Comparison of ENCODE assay signal across 1 cellular context in the genomic region with DNA sequence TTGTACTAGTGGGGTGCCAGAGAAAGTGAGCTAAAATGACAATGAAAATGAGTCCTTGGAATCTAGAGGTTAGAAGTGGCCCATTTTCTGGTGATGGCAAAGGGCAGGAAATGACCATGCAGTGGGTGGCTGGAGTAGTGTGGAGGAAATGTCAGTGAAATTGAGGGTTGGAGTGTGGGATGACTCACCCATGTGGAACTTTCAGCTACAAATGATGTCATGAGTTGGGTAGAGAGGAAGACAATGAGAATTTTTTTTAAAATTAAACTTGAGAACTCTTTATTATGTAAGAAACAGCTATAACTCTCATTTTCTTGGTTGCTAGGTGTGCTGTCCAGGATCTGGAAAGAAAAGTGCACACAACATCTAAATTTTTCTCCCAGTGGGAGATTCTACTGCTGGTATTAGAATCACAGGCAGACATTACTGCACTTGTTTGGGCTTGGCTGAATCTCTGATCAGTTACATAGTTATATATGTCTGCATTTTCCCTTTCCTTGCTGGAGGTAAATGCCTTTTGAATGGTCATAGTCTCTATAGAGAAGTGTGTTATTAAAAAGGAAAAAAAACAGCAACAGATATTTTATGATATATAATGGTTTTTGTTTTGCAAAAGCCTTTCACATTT.
A peak's percentile ranks its signal among the peaks of the same experiment; 100 is the strongest.
TF ChIP-seq lines count a peak whose summit lies in the region.

No MANE protein-coding gene starts in this region.

TF ChIP-seq in K562, 482 proteins besides CTCF, POLR2A, EP300 and RAD21 (continued from another document and continues in another):
- TF ChIP-seq, protein P1, sequence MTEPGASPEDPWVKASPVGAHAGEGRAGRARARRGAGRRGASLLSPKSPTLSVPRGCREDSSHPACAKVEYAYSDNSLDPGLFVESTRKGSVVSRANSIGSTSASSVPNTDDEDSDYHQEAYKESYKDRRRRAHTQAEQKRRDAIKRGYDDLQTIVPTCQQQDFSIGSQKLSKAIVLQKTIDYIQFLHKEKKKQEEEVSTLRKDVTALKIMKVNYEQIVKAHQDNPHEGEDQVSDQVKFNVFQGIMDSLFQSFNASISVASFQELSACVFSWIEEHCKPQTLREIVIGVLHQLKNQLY (CRISPR knock-in tag; conservative IDR thresholded peaks at IDR 0.05): no peak
- TF ChIP-seq ATF7 (IDR thresholded peaks at IDR 0.05) (peak; percentile 93), CEBPB (tag; IDR thresholded peaks at IDR 0.05) (no peak), ZNF23 (CRISPR knock-in tag; IDR thresholded peaks at IDR 0.05) (no peak), NEUROD1 (IDR thresholded peaks at IDR 0.05; ENCODE audit: borderline replicate concordance, low read depth, low read length, partially characterized antibody) (peak; percentile 26), ZNF764 (CRISPR knock-in tag; IDR thresholded peaks at IDR 0.05; ENCODE audit: low read depth) (no peak), CXXC5 (CRISPR knock-in tag; IDR thresholded peaks at IDR 0.05) (0 out of 2 replicates have a peak, but pooled peaks have one; percentile 10), ZNF12 (CRISPR knock-in tag; IDR thresholded peaks at IDR 0.05) (no peak), POU5F1 (IDR thresholded peaks at IDR 0.05; ENCODE audit: borderline replicate concordance, low read depth, low read length, partially characterized antibody) (no peak), ZNF324 (CRISPR knock-in tag; IDR thresholded peaks at IDR 0.05) (no peak), ZNF644 (tag; IDR thresholded peaks at IDR 0.05; ENCODE audit: low read depth) (no peak), PTTG1 (tag; IDR thresholded peaks at IDR 0.05; ENCODE audit: low read depth) (no peak), POLR2G (IDR thresholded peaks at IDR 0.05; ENCODE audit: low read depth, low read length) (no peak), NR4A1 (CRISPR knock-in tag; IDR thresholded peaks at IDR 0.05) (no peak), NR4A1 (tag; IDR thresholded peaks at IDR 0.05) (no peak), ZNF311 (CRISPR knock-in tag; IDR thresholded peaks at IDR 0.05) (peak; percentile 53), ZNF586 (CRISPR knock-in tag; conservative IDR thresholded peaks at IDR 0.05) (no peak), KDM1A (IDR thresholded peaks at IDR 0.05) (no peak), NUFIP1 (IDR thresholded peaks at IDR 0.05; ENCODE audit: partially characterized antibody) (no peak), NRF1 (conservative IDR thresholded peaks at IDR 0.05 in 1 of 2, IDR thresholded peaks at IDR 0.05 in 1 of 2) (no peak), CEBPG (CRISPR knock-in tag; IDR thresholded peaks at IDR 0.05) (no peak), CEBPG (tag; conservative IDR thresholded peaks at IDR 0.05 in 1 of 2, IDR thresholded peaks at IDR 0.05 in 1 of 2) (0 out of 4 replicates have a peak, but pooled peaks of 1 of the 2 experiments have one; percentile 19)
- TF ChIP-seq, protein P2, sequence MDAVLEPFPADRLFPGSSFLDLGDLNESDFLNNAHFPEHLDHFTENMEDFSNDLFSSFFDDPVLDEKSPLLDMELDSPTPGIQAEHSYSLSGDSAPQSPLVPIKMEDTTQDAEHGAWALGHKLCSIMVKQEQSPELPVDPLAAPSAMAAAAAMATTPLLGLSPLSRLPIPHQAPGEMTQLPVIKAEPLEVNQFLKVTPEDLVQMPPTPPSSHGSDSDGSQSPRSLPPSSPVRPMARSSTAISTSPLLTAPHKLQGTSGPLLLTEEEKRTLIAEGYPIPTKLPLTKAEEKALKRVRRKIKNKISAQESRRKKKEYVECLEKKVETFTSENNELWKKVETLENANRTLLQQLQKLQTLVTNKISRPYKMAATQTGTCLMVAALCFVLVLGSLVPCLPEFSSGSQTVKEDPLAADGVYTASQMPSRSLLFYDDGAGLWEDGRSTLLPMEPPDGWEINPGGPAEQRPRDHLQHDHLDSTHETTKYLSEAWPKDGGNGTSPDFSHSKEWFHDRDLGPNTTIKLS (IDR thresholded peaks at IDR 0.05; ENCODE audit: borderline replicate concordance, low read depth): no peak
- TF ChIP-seq, protein P3, sequence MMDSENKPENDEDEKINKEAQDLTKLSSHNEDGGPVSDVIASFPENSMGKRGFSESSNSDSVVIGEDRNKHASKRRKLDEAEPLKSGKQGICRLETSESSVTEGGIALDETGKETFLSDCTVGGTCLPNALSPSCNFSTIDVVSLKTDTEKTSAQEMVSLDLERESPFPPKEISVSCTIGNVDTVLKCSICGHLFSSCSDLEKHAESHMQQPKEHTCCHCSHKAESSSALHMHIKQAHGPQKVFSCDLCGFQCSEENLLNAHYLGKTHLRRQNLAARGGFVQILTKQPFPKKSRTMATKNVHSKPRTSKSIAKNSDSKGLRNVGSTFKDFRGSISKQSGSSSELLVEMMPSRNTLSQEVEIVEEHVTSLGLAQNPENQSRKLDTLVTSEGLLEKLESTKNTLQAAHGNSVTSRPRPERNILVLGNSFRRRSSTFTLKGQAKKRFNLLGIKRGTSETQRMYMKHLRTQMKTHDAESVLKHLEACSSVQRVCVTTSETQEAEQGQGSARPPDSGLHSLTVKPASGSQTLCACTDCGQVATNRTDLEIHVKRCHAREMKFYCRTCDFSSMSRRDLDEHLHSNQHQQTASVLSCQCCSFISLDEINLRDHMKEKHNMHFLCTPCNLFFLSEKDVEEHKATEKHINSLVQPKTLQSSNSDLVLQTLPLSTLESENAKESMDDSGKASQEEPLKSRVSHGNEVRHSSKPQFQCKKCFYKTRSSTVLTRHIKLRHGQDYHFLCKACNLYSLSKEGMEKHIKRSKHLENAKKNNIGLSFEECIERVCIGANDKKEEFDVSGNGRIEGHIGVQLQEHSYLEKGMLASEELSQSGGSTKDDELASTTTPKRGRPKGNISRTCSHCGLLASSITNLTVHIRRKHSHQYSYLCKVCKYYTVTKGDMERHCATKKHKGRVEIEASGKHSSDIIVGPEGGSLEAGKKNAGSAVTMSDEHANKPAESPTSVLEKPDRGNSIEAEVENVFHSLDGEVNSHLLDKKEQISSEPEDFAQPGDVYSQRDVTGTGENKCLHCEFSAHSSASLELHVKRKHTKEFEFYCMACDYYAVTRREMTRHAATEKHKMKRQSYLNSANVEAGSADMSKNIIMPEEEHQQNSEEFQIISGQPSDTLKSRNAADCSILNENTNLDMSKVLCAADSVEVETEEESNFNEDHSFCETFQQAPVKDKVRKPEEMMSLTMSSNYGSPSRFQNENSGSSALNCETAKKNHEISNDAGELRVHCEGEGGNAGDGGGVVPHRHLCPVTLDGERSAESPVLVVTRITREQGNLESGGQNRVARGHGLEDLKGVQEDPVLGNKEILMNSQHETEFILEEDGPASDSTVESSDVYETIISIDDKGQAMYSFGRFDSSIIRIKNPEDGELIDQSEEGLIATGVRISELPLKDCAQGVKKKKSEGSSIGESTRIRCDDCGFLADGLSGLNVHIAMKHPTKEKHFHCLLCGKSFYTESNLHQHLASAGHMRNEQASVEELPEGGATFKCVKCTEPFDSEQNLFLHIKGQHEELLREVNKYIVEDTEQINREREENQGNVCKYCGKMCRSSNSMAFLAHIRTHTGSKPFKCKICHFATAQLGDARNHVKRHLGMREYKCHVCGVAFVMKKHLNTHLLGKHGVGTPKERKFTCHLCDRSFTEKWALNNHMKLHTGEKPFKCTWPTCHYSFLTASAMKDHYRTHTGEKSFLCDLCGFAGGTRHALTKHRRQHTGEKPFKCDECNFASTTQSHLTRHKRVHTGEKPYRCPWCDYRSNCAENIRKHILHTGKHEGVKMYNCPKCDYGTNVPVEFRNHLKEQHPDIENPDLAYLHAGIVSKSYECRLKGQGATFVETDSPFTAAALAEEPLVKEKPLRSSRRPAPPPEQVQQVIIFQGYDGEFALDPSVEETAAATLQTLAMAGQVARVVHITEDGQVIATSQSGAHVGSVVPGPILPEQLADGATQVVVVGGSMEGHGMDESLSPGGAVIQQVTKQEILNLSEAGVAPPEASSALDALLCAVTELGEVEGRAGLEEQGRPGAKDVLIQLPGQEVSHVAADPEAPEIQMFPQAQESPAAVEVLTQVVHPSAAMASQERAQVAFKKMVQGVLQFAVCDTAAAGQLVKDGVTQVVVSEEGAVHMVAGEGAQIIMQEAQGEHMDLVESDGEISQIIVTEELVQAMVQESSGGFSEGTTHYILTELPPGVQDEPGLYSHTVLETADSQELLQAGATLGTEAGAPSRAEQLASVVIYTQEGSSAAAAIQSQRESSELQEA (IDR thresholded peaks at IDR 0.05; ENCODE audit: low read depth): no peak
- TF ChIP-seq, protein P4, sequence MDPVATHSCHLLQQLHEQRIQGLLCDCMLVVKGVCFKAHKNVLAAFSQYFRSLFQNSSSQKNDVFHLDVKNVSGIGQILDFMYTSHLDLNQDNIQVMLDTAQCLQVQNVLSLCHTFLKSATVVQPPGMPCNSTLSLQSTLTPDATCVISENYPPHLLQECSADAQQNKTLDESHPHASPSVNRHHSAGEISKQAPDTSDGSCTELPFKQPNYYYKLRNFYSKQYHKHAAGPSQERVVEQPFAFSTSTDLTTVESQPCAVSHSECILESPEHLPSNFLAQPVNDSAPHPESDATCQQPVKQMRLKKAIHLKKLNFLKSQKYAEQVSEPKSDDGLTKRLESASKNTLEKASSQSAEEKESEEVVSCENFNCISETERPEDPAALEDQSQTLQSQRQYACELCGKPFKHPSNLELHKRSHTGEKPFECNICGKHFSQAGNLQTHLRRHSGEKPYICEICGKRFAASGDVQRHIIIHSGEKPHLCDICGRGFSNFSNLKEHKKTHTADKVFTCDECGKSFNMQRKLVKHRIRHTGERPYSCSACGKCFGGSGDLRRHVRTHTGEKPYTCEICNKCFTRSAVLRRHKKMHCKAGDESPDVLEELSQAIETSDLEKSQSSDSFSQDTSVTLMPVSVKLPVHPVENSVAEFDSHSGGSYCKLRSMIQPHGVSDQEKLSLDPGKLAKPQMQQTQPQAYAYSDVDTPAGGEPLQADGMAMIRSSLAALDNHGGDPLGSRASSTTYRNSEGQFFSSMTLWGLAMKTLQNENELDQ (CRISPR knock-in tag; IDR thresholded peaks at IDR 0.05; ENCODE audit: borderline replicate concordance): no peak
- TF ChIP-seq, protein P5, sequence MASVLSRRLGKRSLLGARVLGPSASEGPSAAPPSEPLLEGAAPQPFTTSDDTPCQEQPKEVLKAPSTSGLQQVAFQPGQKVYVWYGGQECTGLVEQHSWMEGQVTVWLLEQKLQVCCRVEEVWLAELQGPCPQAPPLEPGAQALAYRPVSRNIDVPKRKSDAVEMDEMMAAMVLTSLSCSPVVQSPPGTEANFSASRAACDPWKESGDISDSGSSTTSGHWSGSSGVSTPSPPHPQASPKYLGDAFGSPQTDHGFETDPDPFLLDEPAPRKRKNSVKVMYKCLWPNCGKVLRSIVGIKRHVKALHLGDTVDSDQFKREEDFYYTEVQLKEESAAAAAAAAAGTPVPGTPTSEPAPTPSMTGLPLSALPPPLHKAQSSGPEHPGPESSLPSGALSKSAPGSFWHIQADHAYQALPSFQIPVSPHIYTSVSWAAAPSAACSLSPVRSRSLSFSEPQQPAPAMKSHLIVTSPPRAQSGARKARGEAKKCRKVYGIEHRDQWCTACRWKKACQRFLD (CRISPR knock-in tag; IDR thresholded peaks at IDR 0.05): peak; percentile 80; the same call in 1 of the 2 replicates
- TF ChIP-seq, protein P6, sequence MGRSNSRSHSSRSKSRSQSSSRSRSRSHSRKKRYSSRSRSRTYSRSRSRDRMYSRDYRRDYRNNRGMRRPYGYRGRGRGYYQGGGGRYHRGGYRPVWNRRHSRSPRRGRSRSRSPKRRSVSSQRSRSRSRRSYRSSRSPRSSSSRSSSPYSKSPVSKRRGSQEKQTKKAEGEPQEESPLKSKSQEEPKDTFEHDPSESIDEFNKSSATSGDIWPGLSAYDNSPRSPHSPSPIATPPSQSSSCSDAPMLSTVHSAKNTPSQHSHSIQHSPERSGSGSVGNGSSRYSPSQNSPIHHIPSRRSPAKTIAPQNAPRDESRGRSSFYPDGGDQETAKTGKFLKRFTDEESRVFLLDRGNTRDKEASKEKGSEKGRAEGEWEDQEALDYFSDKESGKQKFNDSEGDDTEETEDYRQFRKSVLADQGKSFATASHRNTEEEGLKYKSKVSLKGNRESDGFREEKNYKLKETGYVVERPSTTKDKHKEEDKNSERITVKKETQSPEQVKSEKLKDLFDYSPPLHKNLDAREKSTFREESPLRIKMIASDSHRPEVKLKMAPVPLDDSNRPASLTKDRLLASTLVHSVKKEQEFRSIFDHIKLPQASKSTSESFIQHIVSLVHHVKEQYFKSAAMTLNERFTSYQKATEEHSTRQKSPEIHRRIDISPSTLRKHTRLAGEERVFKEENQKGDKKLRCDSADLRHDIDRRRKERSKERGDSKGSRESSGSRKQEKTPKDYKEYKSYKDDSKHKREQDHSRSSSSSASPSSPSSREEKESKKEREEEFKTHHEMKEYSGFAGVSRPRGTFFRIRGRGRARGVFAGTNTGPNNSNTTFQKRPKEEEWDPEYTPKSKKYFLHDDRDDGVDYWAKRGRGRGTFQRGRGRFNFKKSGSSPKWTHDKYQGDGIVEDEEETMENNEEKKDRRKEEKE (IDR thresholded peaks at IDR 0.05; ENCODE audit: borderline replicate concordance in 1 of 2, control insufficient read depth in 1 of 2, low read depth in 2 of 2, low read length in 1 of 2): no peak
- TF ChIP-seq, protein P7, sequence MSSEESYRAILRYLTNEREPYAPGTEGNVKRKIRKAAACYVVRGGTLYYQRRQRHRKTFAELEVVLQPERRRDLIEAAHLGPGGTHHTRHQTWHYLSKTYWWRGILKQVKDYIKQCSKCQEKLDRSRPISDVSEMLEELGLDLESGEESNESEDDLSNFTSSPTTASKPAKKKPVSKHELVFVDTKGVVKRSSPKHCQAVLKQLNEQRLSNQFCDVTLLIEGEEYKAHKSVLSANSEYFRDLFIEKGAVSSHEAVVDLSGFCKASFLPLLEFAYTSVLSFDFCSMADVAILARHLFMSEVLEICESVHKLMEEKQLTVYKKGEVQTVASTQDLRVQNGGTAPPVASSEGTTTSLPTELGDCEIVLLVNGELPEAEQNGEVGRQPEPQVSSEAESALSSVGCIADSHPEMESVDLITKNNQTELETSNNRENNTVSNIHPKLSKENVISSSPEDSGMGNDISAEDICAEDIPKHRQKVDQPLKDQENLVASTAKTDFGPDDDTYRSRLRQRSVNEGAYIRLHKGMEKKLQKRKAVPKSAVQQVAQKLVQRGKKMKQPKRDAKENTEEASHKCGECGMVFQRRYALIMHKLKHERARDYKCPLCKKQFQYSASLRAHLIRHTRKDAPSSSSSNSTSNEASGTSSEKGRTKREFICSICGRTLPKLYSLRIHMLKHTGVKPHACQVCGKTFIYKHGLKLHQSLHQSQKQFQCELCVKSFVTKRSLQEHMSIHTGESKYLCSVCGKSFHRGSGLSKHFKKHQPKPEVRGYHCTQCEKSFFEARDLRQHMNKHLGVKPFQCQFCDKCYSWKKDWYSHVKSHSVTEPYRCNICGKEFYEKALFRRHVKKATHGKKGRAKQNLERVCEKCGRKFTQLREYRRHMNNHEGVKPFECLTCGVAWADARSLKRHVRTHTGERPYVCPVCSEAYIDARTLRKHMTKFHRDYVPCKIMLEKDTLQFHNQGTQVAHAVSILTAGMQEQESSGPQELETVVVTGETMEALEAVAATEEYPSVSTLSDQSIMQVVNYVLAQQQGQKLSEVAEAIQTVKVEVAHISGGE (CRISPR knock-in tag; IDR thresholded peaks at IDR 0.05): no peak
- TF ChIP-seq, protein P8, sequence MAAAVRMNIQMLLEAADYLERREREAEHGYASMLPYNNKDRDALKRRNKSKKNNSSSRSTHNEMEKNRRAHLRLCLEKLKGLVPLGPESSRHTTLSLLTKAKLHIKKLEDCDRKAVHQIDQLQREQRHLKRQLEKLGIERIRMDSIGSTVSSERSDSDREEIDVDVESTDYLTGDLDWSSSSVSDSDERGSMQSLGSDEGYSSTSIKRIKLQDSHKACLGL (CRISPR knock-in tag; IDR thresholded peaks at IDR 0.05; ENCODE audit: borderline replicate concordance, poor library complexity, severe bottlenecking): no peak
